In the genomic region with DNA sequence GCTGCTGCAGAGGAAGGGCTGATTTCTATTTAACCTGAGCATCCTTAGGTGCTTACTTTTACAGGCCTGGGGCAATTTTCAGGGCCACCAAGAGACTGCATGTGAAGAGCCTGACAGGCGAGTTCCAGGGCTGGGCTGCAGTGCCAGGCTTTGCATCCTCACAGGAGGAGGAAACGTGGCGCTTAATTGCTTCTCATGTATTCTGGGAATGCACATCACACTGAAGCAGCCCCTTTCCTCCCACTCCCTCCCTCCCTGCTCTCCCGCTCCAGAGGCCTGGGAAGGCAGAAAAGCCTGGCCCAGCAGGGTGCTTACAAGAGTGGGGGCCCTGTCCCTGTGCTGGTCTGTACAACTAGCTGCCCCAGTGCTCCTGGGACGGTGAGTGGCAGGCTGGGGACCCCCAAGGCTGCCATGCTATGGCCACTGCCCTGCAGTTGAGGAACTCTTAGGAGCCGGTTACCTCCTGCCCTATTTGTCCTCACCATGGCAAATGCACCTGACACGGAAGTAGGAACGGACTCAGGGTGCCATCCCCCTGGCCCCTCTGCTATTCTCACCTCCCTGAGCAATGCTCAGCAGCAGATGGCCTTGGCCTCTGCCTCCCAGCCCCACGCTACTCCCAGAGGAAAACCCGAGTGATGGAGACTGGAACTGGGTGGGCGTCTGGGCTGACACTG, we compare ENCODE assay signal across 17 cellular contexts.
DNase-seq lines count a peak whose midpoint lies in the region; ATAC-seq and TF ChIP-seq lines count a peak whose summit lies in the region.
"Had no signal": no experiment of that assay in that cellular context is flagged by ENCODE, and none has a peak within 500 bp of the region (broad histone marks: within the 10 kb centered on the region; RNA-seq: fewer than 3 reads in every experiment).

No MANE protein-coding gene starts in this region.

- H3K4me2 ChIP-seq in neural progenitor cell, result peak overlapping the region; percentile 31

- no peaks in the 10 kb centered on the region for H3K36me3 Mint-ChIP-seq in neural progenitor cell
- H3K36me3 Mint-ChIP-seq: activated CD8-positive, alpha-beta memory T cell treated with anti-CD3 and anti-CD28 coated beads, Interleukin-2, amount 10 ng/mL, durations not matched to agents 7 days and 5 days; IgD-negative memory B cell had no signal

- H3K79me2 ChIP-seq in neural progenitor cell (ENCODE audit: low read depth), result no peaks in the 10 kb centered on the region

- H3K27me3 ChIP-seq in neural progenitor cell (no peaks in the 10 kb centered on the region), prostate gland (replicated peaks; ENCODE audit: insufficient read depth) (no peaks in the 10 kb centered on the region), esophagus squamous epithelium (peaks cover 0 to 9% (median 0%) of the 10 kb centered on the region in 4 donors)
- H3K27me3 ChIP-seq: ovary had no signal

- no peaks in the 10 kb centered on the region for H3K9me3 Mint-ChIP-seq in neural progenitor cell
- H3K9me3 Mint-ChIP-seq: activated B cell treated with CpG ODN at 0.5 μM for 24 hours; dendritic cell treated with granulocyte-macrophage colony-stimulating factor and Interleukin-4, amounts not matched to agents 40 ng/mL and 50 ng/mL, for 4 days; IgD-negative memory B cell had no signal

- H3K4me1 ChIP-seq in neural progenitor cell, result peaks cover 34% of the 10 kb centered on the region
- H3K4me1 ChIP-seq in prostate gland (replicated peaks), result no peaks in the 10 kb centered on the region
- no peaks in the 10 kb centered on the region for H3K4me1 ChIP-seq in esophagus squamous epithelium

- TF ChIP-seq CTCF in neural progenitor cell (IDR thresholded peaks at IDR 0.05), result no peak
- no peak for TF ChIP-seq CTCF in prostate gland (IDR thresholded peaks at IDR 0.05)
- TF ChIP-seq CTCF in esophagus squamous epithelium (IDR thresholded peaks at IDR 0.05), result no peak

- peaks cover 53% of the 10 kb centered on the region for H3K4me1 Mint-ChIP-seq in neural progenitor cell
- H3K4me1 Mint-ChIP-seq: activated B cell treated with CpG ODN at 0.5 μM for 24 hours; activated CD8-positive, alpha-beta memory T cell treated with anti-CD3 and anti-CD28 coated beads, Interleukin-2, amount 10 ng/mL, durations not matched to agents 7 days and 5 days; IgD-negative memory B cell had no signal

- no peak overlapping the region for H3K27ac ChIP-seq in neural progenitor cell
- no peak overlapping the region for H3K27ac ChIP-seq in prostate gland
- H3K27ac ChIP-seq in esophagus squamous epithelium, result no peak overlapping the region
- H3K27ac ChIP-seq: C4-2B, ovary had no signal

- ATAC-seq in left lobe of liver, result no peak
- ATAC-seq: activated CD8-positive, alpha-beta memory T cell treated with anti-CD3 and anti-CD28 coated beads, Interleukin-2, amount 10 ng/mL, durations not matched to agents 7 days and 5 days; esophagus mucosa had no signal

- 87% methylated on average over 11 of the region's 11 CpGs for WGBS in prostate gland
- 83 to 87% methylated on average over 3 to 6 of the region's 11 CpGs for WGBS in esophagus squamous epithelium, 2 donors

- no peak for TF ChIP-seq POLR2A in prostate gland (IDR thresholded peaks at IDR 0.05)
- no peak for TF ChIP-seq POLR2A in esophagus squamous epithelium (IDR thresholded peaks at IDR 0.05)

- no peaks in the 10 kb centered on the region for H3F3A ChIP-seq in neural progenitor cell (ENCODE audit: low read depth)

- peaks cover 7% of the 10 kb centered on the region for H3K27me3 Mint-ChIP-seq in neural progenitor cell (ENCODE audit: insufficient read depth, low read depth)
- H3K27me3 Mint-ChIP-seq: activated B cell treated with CpG ODN at 0.5 μM for 24 hours; activated CD8-positive, alpha-beta memory T cell treated with anti-CD3 and anti-CD28 coated beads, Interleukin-2, amount 10 ng/mL, durations not matched to agents 7 days and 5 days; dendritic cell treated with granulocyte-macrophage colony-stimulating factor and Interleukin-4, amounts not matched to agents 40 ng/mL and 50 ng/mL, for 4 days; IgD-negative memory B cell had no signal

- H3K36me3 ChIP-seq in neural progenitor cell, result no peaks in the 10 kb centered on the region
- H3K36me3 ChIP-seq in prostate gland, result no peaks in the 10 kb centered on the region
- H3K36me3 ChIP-seq in esophagus squamous epithelium, result no peaks in the 10 kb centered on the region
- H3K36me3 ChIP-seq: ovary had no signal

- H3K4me3 ChIP-seq in neural progenitor cell, result no peak overlapping the region
- H3K4me3 ChIP-seq in prostate gland, result no peak overlapping the region
- no peak overlapping the region for H3K4me3 ChIP-seq in esophagus squamous epithelium
- H3K4me3 ChIP-seq: ovary had no signal

- intact Hi-C loops in prostate gland (cut with DNase I), result no loop called here
- intact Hi-C loops in esophagus squamous epithelium (cut with DNase I), result no loop called here

- peaks cover 12% of the 10 kb centered on the region for H4K20me1 ChIP-seq in neural progenitor cell (ENCODE audit: low read depth)

- H3K9me3 ChIP-seq in neural progenitor cell (ENCODE audit: low read depth) (no peaks in the 10 kb centered on the region), prostate gland (no peaks in the 10 kb centered on the region), esophagus squamous epithelium (no peaks in the 10 kb centered on the region)
- H3K9me3 ChIP-seq: ovary had no signal

- H3K4me3 Mint-ChIP-seq in neural progenitor cell, result no peak overlapping the region
- H3K4me3 Mint-ChIP-seq: activated B cell treated with CpG ODN at 0.5 μM for 24 hours; activated CD8-positive, alpha-beta memory T cell treated with anti-CD3 and anti-CD28 coated beads, Interleukin-2, amount 10 ng/mL, durations not matched to agents 7 days and 5 days; dendritic cell treated with granulocyte-macrophage colony-stimulating factor and Interleukin-4, amounts not matched to agents 40 ng/mL and 50 ng/mL, for 4 days; IgD-negative memory B cell had no signal

- no peak overlapping the region for H2AFZ ChIP-seq in neural progenitor cell (replicated peaks)

- peak overlapping the region; percentile 29 for H3K27ac Mint-ChIP-seq in neural progenitor cell
- H3K27ac Mint-ChIP-seq: activated B cell treated with CpG ODN at 0.5 μM for 24 hours; activated CD8-positive, alpha-beta memory T cell treated with anti-CD3 and anti-CD28 coated beads, Interleukin-2, amount 10 ng/mL, durations not matched to agents 7 days and 5 days; dendritic cell treated with granulocyte-macrophage colony-stimulating factor and Interleukin-4, amounts not matched to agents 40 ng/mL and 50 ng/mL, for 4 days; IgD-negative memory B cell had no signal

- peak; percentile 74 for DNase-seq in DMS79 (lab: John Stamatoyannopoulos, UW)
- DNase-seq in NCI-H1105 (lab: John Stamatoyannopoulos, UW), result peak; percentile 76
- peak; percentile 74 for DNase-seq in NCI-H748 (lab: John Stamatoyannopoulos, UW; ENCODE audit: unreplicated experiment)
- peak; percentile 54 for DNase-seq in neural progenitor cell (ENCODE audit: low spot score)
- no peak for DNase-seq in left lobe of liver (ENCODE audit: low spot score)
- no peak for DNase-seq in prostate gland (ENCODE audit: low spot score)
- no peak for DNase-seq in esophagus squamous epithelium (lab: John Stamatoyannopoulos, UW)
- DNase-seq: activated B cell treated with CpG ODN at 0.5 μM for 24 hours; activated CD8-positive, alpha-beta memory T cell treated with anti-CD3 and anti-CD28 coated beads, Interleukin-2, amount 10 ng/mL, durations not matched to agents 7 days and 5 days; activated effector memory CD4-positive, alpha-beta T cell treated with anti-CD3 and anti-CD28 coated beads, Interleukin-2, amount 50 U/mL, for 16 hours; EL; PC-3 had no signal

- no peak overlapping the region for H3K9ac ChIP-seq in neural progenitor cell

Comparison
In these comparisons a context has a peak if more than half of its experiments do, and no peak if none do; other contexts are left out.
1. DNase-seq: peak in DMS79 (single experiment), NCI-H1105 (single experiment), NCI-H748 (single experiment) and neural progenitor cell (single experiment); none in left lobe of liver (single experiment), prostate gland (single experiment) and esophagus squamous epithelium (single experiment).